In genomic region chr10:62045765-62046521, GRCh38 we compare ENCODE assay signal across 8 cellular contexts.
DNase-seq lines count a peak whose midpoint lies in the region; ATAC-seq and TF ChIP-seq lines count a peak whose summit lies in the region.

No MANE protein-coding gene starts in this region.

- H3K79me1 ChIP-seq in mesenchymal stem cell (replicated peaks; ENCODE audit: low read length, poor library complexity, severe bottlenecking) = peaks cover 4% of the 10 kb centered on the region

- H3K9me3 ChIP-seq in mesenchymal stem cell (ENCODE audit: control insufficient read depth, low read length) = no peaks in the 10 kb centered on the region
- no peaks in the 10 kb centered on the region for H3K9me3 ChIP-seq in uterus

- no peak overlapping the region for H4K8ac ChIP-seq in mesenchymal stem cell (ENCODE audit: low read length)

- peak overlapping the region; percentile 42 for H3K4me2 ChIP-seq in mesenchymal stem cell (ENCODE audit: low read length, poor library complexity, severe bottlenecking)

- DNase-seq in EH (ENCODE audit: low read depth) (peak; percentile 99), NCI-H226 (peak; percentile 91), cardiac fibroblast (ENCODE audit: low read depth in 2 of 2) (peak; percentile 92 to 95), mesenchymal stem cell (peak; percentile 99), uterus (peak in 1 of 2 donors; percentile 49), mesenteric fat pad (ENCODE audit: low spot score) (no peak)

- H3K9ac ChIP-seq in mesenchymal stem cell (ENCODE audit: low read length) = peak overlapping the region; percentile 98

- H3K18ac ChIP-seq in mesenchymal stem cell (ENCODE audit: low read depth in 1 of 2, low read length in 2 of 2) = no peak overlapping the region

- H2AFZ ChIP-seq in mesenchymal stem cell (ENCODE audit: low read depth, low read length) = no peak overlapping the region

- H3K36me3 ChIP-seq in mesenchymal stem cell (ENCODE audit: control insufficient read depth in 1 of 2, insufficient read depth in 2 of 2, low read depth in 1 of 2, low read length in 2 of 2) (peaks cover 0 to 3% of the 10 kb centered on the region in 2 experiments), uterus (no peaks in the 10 kb centered on the region)

- WGBS in mesenchymal stem cell = under 1% methylated on average over 9 of the region's 12 CpGs

- no peak for TF ChIP-seq CTCF in cardiac fibroblast (IDR thresholded peaks at IDR 0.05; ENCODE audit: low read depth, low read length)
- no peak for TF ChIP-seq CTCF in uterus (IDR thresholded peaks at IDR 0.05)

- H2BK15ac ChIP-seq in mesenchymal stem cell (ENCODE audit: low read depth, poor library complexity, severe bottlenecking) = no peak overlapping the region

- no peak overlapping the region for H3K4ac ChIP-seq in mesenchymal stem cell (ENCODE audit: low read depth in 1 of 2, low read length in 2 of 2)

- peak overlapping the region; percentile 97 for H3K27ac ChIP-seq in mesenchymal stem cell (ENCODE audit: low read length, poor library complexity, severe bottlenecking)
- H3K27ac ChIP-seq in uterus = peak overlapping the region; percentile 90 to 99

- H2BK120ac ChIP-seq in mesenchymal stem cell (ENCODE audit: low read depth, low read length) = no peak overlapping the region

- no peak overlapping the region for H3K14ac ChIP-seq in mesenchymal stem cell (ENCODE audit: low read length in 2 of 2)

- no peak overlapping the region for H2BK12ac ChIP-seq in mesenchymal stem cell (ENCODE audit: low read length in 2 of 2)

- H3K23ac ChIP-seq in mesenchymal stem cell (ENCODE audit: low read length in 2 of 2) = no peak overlapping the region

- H3K27me3 ChIP-seq in mesenchymal stem cell (ENCODE audit: control insufficient read depth in 1 of 2, insufficient read depth in 1 of 2, low read length in 2 of 2) (no peaks in the 10 kb centered on the region), uterus (no peaks in the 10 kb centered on the region)

- intact Hi-C loops in uterus (cut with DNase I; ENCODE audit: low total_unique reads) = no loop called here

- H2BK5ac ChIP-seq in mesenchymal stem cell (ENCODE audit: low read depth, low read length, poor library complexity, severe bottlenecking) = peak overlapping the region; percentile 82

- H4K91ac ChIP-seq in mesenchymal stem cell (ENCODE audit: low read length) = no peak overlapping the region

- no peak overlapping the region for H2AK5ac ChIP-seq in mesenchymal stem cell (ENCODE audit: low read length, severe bottlenecking)

- ATAC-seq in GM18519 (IDR thresholded peaks at IDR 0.05; ENCODE audit: low FRiP score, unreplicated experiment) (no peak), GM21825 (IDR thresholded peaks at IDR 0.05; ENCODE audit: unreplicated experiment) (no peak)

- no peak for TF ChIP-seq POLR2A in uterus (IDR thresholded peaks at IDR 0.05)

- peaks cover 17% of the 10 kb centered on the region for H3K4me1 ChIP-seq in mesenchymal stem cell (ENCODE audit: control insufficient read depth, insufficient read depth, low read depth, low read length)
- no peaks in the 10 kb centered on the region for H3K4me1 ChIP-seq in uterus

- H3K4me3 ChIP-seq in cardiac fibroblast (replicated peaks in 1 of 2; ENCODE audit: low read depth in 2 of 2, low read length in 2 of 2) (peak overlapping the region in 1 of 2 donors; percentile 22), mesenchymal stem cell (ENCODE audit: insufficient read depth in 1 of 2, low read depth in 1 of 2, low read length in 2 of 2) (peak overlapping the region in 1 of 2 experiments; percentile 10), uterus (peak overlapping the region in 1 of 2 donors; percentile 16)
